In genomic region chr17:41695134-41695661, GRCh38 we compare ENCODE assay signal across 12 cellular contexts. TPM values are rescaled to one million over a fixed set of nuclear protein-coding genes. Genes with fewer than 3 reads are reported as not detected.
DNase-seq lines count a peak whose midpoint lies in the region; ATAC-seq and TF ChIP-seq lines count a peak whose summit lies in the region.
"Had no signal": no experiment of that assay in that cellular context is flagged by ENCODE, and none has a peak within 500 bp of the region (broad histone marks: within the 10 kb centered on the region; RNA-seq: fewer than 3 reads in every experiment).

No MANE protein-coding gene starts in this region.

- DNase-seq in SK-N-SH (no peak), HT-29 (ENCODE audit: low spot score) (peak; percentile 16), cerebellar cortex (ENCODE audit: low spot score) (peak; percentile 51), osteoblast (ENCODE audit: insufficient read length, low spot score, missing footprints) (peak; percentile 38), NCI-H774 (lab: John Stamatoyannopoulos, UW) (no peak), medulla oblongata (ENCODE audit: extremely low spot score) (no peak)
- DNase-seq in NK-92 treated with Interleukin-12 subunit alpha and Interleukin-12 subunit beta, amount 100 ng/mL, for 24 hours (lab: John Stamatoyannopoulos, UW) = no peak
- DNase-seq: NCI-H524 treated with DMSO at 0.1 percent for 48 hours had no signal

- no peak overlapping the region for H2AFZ ChIP-seq in SK-N-SH (ENCODE audit: low read depth)
- H2AFZ ChIP-seq in osteoblast (ENCODE audit: low read length) = no peak overlapping the region

- POLR2A ChIA-PET in SK-N-SH (lab: Yijun Ruan, JAX) = interaction anchor here (0.6 kb wide), 1 partner anchor 16 kb away, joined by 4 read pairs; no protein-coding TSS in a partner anchor

- peaks cover 9 to 12% of the 10 kb centered on the region in 2 experiments for H3K4me1 ChIP-seq in SK-N-SH (ENCODE audit: control insufficient read depth in 1 of 2, insufficient read depth in 2 of 2, low read depth in 1 of 2, low read length in 1 of 2)
- peaks cover 19% of the 10 kb centered on the region for H3K4me1 ChIP-seq in osteoblast (ENCODE audit: insufficient read depth, low read length)

- peaks cover 33% of the 10 kb centered on the region for H4K20me1 ChIP-seq in SK-N-SH (ENCODE audit: insufficient read depth)
- H4K20me1 ChIP-seq in osteoblast (ENCODE audit: insufficient read depth, low read length) = peaks cover 26% of the 10 kb centered on the region

- H3K27ac ChIP-seq in SK-N-SH (ENCODE audit: low read depth in 2 of 2, low read length in 1 of 2) (no peak overlapping the region), osteoblast (ENCODE audit: low read depth, low read length) (no peak overlapping the region)

- peaks cover 63% of the 10 kb centered on the region for H3F3A ChIP-seq in SK-N-SH (replicated peaks; ENCODE audit: insufficient read depth)

- H3K4me3 ChIP-seq in SK-N-SH (ENCODE audit: low read depth in 2 of 2, low read length in 1 of 2) (no peak overlapping the region), osteoblast (ENCODE audit: insufficient read depth, low read length) (no peak overlapping the region)
- H3K4me3 ChIP-seq: dorsolateral prefrontal cortex, tibial artery had no signal

- no peaks in the 10 kb centered on the region for H3K9me2 ChIP-seq in SK-N-SH

- TF ChIP-seq CTCF in SK-N-SH (IDR thresholded peaks at IDR 0.05) (no peak), osteoblast (IDR thresholded peaks at IDR 0.05; ENCODE audit: extremely low read depth, low read depth, low read length) (no peak)

- CTCF ChIA-PET in SK-N-SH (lab: Yijun Ruan, JAX) = interaction anchor here (0.6 to 3.1 kb wide), 25 partner anchors 10 to 1248 kb away, joined by 3 to 125 read pairs (median 6); partner anchors contain the start of genes GAST, JUP, NKIRAS2 and P3H4

- no peak for TF ChIP-seq RAD21 in SK-N-SH (IDR thresholded peaks at IDR 0.05; ENCODE audit: low read length)

- no peak overlapping the region for H3K9ac ChIP-seq in SK-N-SH

- H3K79me2 ChIP-seq in SK-N-SH (ENCODE audit: insufficient read depth) (peaks cover 15% of the 10 kb centered on the region), osteoblast (ENCODE audit: insufficient read depth, low read length) (peaks cover 13% of the 10 kb centered on the region)

- H3K9me3 ChIP-seq in SK-N-SH (no peaks in the 10 kb centered on the region), osteoblast (ENCODE audit: low read depth, low read length) (no peaks in the 10 kb centered on the region)
- H3K9me3 ChIP-seq: tibial artery had no signal

- ATAC-seq in SK-N-SH treated with all-trans-retinoic acid at 6 μM for 48 hours = peak; percentile 17

- WGBS in SK-N-SH (ENCODE audit: low lambda C conversion rate) = 81% methylated on average over 6 of the region's 7 CpGs

- H3K27me3 ChIP-seq in SK-N-SH (ENCODE audit: insufficient read depth) = no peaks in the 10 kb centered on the region
- no peaks in the 10 kb centered on the region for H3K27me3 ChIP-seq in osteoblast (ENCODE audit: insufficient read depth, low read length)
- H3K27me3 ChIP-seq: dorsolateral prefrontal cortex, tibial artery had no signal

- no peak for TF ChIP-seq EP300 in SK-N-SH (IDR thresholded peaks at IDR 0.05; ENCODE audit: borderline replicate concordance in 1 of 2, low read depth in 1 of 2, low read length in 1 of 2)

- H3K36me3 ChIP-seq in SK-N-SH (replicated peaks in 1 of 2; ENCODE audit: control insufficient read depth in 1 of 2, insufficient read depth in 2 of 2, low read length in 1 of 2) (peaks cover 30 to 45% of the 10 kb centered on the region in 2 experiments), osteoblast (ENCODE audit: insufficient read depth, low read length) (peaks cover 39% of the 10 kb centered on the region)

- H3K4me2 ChIP-seq in SK-N-SH (no peak overlapping the region), osteoblast (ENCODE audit: insufficient read depth, low read length) (no peak overlapping the region)

TF ChIP-seq in SK-N-SH treated with all-trans-retinoic acid at 6 μM for 48 hours, 23 proteins besides CTCF, POLR2A, EP300 and RAD21 (continues in another document):
- TF ChIP-seq CSDC2 (CRISPR knock-in tag; IDR thresholded peaks at IDR 0.05) = no peak
- no peak for TF ChIP-seq TSHZ2 (CRISPR knock-in tag; IDR thresholded peaks at IDR 0.05)
- no peak for TF ChIP-seq ZFP30 (CRISPR knock-in tag; IDR thresholded peaks at IDR 0.05)
- no peak for TF ChIP-seq TOX (CRISPR knock-in tag; IDR thresholded peaks at IDR 0.05; ENCODE audit: borderline replicate concordance)
- TF ChIP-seq SNAI2 (CRISPR knock-in tag; IDR thresholded peaks at IDR 0.05) = no peak
- TF ChIP-seq GLIS3 (CRISPR knock-in tag; IDR thresholded peaks at IDR 0.05) = no peak

TF ChIP-seq in SK-N-SH, 30 proteins besides CTCF, POLR2A, EP300 and RAD21:
- no peak for TF ChIP-seq NRF1 (IDR thresholded peaks at IDR 0.05; ENCODE audit: low read depth, low read length)

RNA-seq across cellular contexts. Expression of gene EIF1, which starts 6.5 kb away (rescaled TPM):
- polyA plus RNA-seq in SK-N-SH (2012; rRNA removed) = 300 and 336 TPM in 2 replicates
- 360 and 565 TPM in 2 replicates for polyA plus RNA-seq in SK-N-SH (2012; cell fraction: cytosol; rRNA removed)
- 300 and 460 TPM in 2 replicates for polyA plus RNA-seq in SK-N-SH (2012; cell fraction: nucleus; rRNA removed)
- 81.6 and 91.6 TPM in 2 replicates for total RNA-seq in HT-29 (2014; rRNA removed; shearing (Covaris generic))
- 94.5 and 101 TPM in 2 replicates for total RNA-seq in osteoblast

RNA-seq across cellular contexts. Expression of gene GAST, which starts 16.9 kb away (rescaled TPM):
- not detected in 2 replicates for polyA plus RNA-seq in SK-N-SH (2012; rRNA removed)
- not detected in 2 replicates for polyA plus RNA-seq in SK-N-SH (2012; cell fraction: cytosol; rRNA removed)
- not detected in 2 replicates for polyA plus RNA-seq in SK-N-SH (2012; cell fraction: nucleus; rRNA removed)
- total RNA-seq in HT-29 (2014; rRNA removed; shearing (Covaris generic)) = not detected in 2 replicates
- total RNA-seq in osteoblast = not detected in 2 replicates
- total RNA-seq: activated CD8-positive, alpha-beta memory T cell treated with anti-CD3 and anti-CD28 coated beads, Interleukin-2, amount 10 ng/mL, durations not matched to agents 7 days and 5 days had no signal

RNA-seq across cellular contexts. Expression of gene HAP1, which starts 39.2 kb away (rescaled TPM):
- polyA plus RNA-seq in SK-N-SH (2012; rRNA removed) = 0.16 and 0.18 TPM in 2 replicates
- 0.04 and 0.05 TPM in 2 replicates for polyA plus RNA-seq in SK-N-SH (2012; cell fraction: cytosol; rRNA removed)
- 1.3 and 1.5 TPM in 2 replicates for polyA plus RNA-seq in SK-N-SH (2012; cell fraction: nucleus; rRNA removed)
- total RNA-seq in HT-29 (2014; rRNA removed; shearing (Covaris generic)) = not detected in 2 replicates
- under 0.01 TPM in 1 of 2 replicates, not detected in the other for total RNA-seq in osteoblast

Comparison
In these comparisons a context has a peak if more than half of its experiments do, and no peak if none do; other contexts are left out.
1. DNase-seq: peak in HT-29 (single experiment), cerebellar cortex (single experiment) and osteoblast (single experiment); none in SK-N-SH (single experiment), NK-92 treated with Interleukin-12 subunit alpha and Interleukin-12 subunit beta, amount 100 ng/mL, for 24 hours (single experiment), NCI-H774 (single experiment) and medulla oblongata (single experiment).